ENCODE assay signal across 9 cellular contexts in genomic region chr17:18948476-18949006, GRCh38. TPM values are rescaled to one million over a fixed set of nuclear protein-coding genes. Genes with fewer than 3 reads are reported as not detected.
"Had no signal": no experiment of that assay in that cellular context is flagged by ENCODE, and none has a peak within 500 bp of the region (broad histone marks: within the 10 kb centered on the region; RNA-seq: fewer than 3 reads in every experiment).

No MANE protein-coding gene starts in this region.

- ATAC-seq: HepG2 had no signal

- H3K27ac ChIP-seq: GM23248, HL-60 had no signal

- H3K4me3 ChIP-seq: GM23248 had no signal

- DNase-seq: GM23248, GOT3, HCEC 1CT, KBM-7 had no signal

RNA-seq across cellular contexts. Expression of gene SLC5A10, which starts 3.4 kb away (rescaled TPM):
- total RNA-seq: GM23248, H4, H7, HepG2, HT1080 had no signal
